ENCODE assay signal across 1 cellular context in genomic region chr1:232579958-232580705, GRCh38.
TF ChIP-seq lines count a peak whose summit lies in the region.

No MANE protein-coding gene starts in this region.

TF ChIP-seq in H1, 55 proteins besides CTCF, POLR2A, EP300 and RAD21:
- TF ChIP-seq GTF2F1 (IDR thresholded peaks at IDR 0.05; ENCODE audit: borderline replicate concordance, low read depth, low read length) (no peak), CTBP2 (IDR thresholded peaks at IDR 0.05; ENCODE audit: borderline replicate concordance, insufficient read depth, insufficient read length, low read length) (no peak), JUN (IDR thresholded peaks at IDR 0.05; ENCODE audit: low read depth, low read length) (no peak), MAFK (IDR thresholded peaks at IDR 0.05; ENCODE audit: low read depth, low read length) (no peak), CHD2 (IDR thresholded peaks at IDR 0.05; ENCODE audit: low read length) (no peak), HDAC6 (IDR thresholded peaks at IDR 0.05; ENCODE audit: low read depth, low read length) (no peak), SRF (IDR thresholded peaks at IDR 0.05; ENCODE audit: low read depth, low read length) (no peak), HDAC2 (IDR thresholded peaks at IDR 0.05; ENCODE audit: borderline replicate concordance in 1 of 2, low read depth in 2 of 2, low read length in 2 of 2) (no peak), CHD1 (IDR thresholded peaks at IDR 0.05; ENCODE audit: low read depth, low read length) (no peak), ATF3 (IDR thresholded peaks at IDR 0.05; ENCODE audit: insufficient read depth, low read depth, low read length) (no peak), SUZ12 (IDR thresholded peaks at IDR 0.05; ENCODE audit: low read length) (no peak), CEBPB (IDR thresholded peaks at IDR 0.05; ENCODE audit: low read depth, low read length) (no peak), POLR2AphosphoS5 (IDR thresholded peaks at IDR 0.05; ENCODE audit: low read depth, low read length) (no peak), RNF2 (IDR thresholded peaks at IDR 0.05; ENCODE audit: borderline replicate concordance, low read depth, low read length, missing control alignments, poor library complexity, severe bottlenecking) (no peak), CBX8 (IDR thresholded peaks at IDR 0.05; ENCODE audit: borderline replicate concordance, low read depth, low read length) (no peak)
